ENCODE assay signal across 18 cellular contexts in the genomic region with DNA sequence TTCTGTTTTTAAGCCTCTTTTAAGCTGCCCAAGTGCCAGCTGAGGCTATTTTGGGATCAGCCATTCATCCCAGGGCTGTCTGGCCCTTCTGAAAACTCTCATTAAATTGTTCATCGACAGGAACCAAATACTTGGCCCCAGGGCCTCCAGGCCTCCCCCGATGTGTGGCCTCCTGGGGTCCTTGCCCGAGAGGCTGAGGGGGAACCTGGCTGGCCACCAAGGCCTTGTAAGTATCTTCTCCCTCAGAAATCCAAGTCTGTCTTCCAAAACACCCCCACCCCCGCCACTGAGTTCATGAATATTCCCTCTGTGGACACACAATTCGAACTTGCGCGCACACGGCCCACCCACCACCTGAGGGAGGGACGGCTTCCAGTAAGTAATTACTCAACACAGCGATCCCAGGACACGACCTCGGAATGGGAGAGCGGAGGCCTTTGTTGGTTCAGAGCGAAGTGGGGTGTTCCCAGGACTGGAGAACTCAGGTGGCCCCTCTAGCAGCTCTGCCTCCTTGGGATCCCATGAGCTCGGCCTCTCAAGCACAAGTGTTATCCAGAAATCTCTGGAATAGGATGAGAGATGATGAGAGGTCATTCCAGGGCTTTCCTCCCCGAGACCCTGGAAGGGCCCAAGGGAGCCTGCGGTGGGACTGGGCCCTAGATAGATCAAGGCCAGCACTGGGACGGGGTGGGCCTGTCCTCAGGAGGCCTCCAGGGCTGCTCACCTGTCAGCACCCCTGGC.
A peak's percentile ranks its signal among the peaks of the same experiment; 100 is the strongest.
DNase-seq lines count a peak whose midpoint lies in the region; ATAC-seq and TF ChIP-seq lines count a peak whose summit lies in the region.
"Had no signal": no experiment of that assay in that cellular context is flagged by ENCODE, and none has a peak within 500 bp of the region (broad histone marks: within the 10 kb centered on the region; RNA-seq: fewer than 3 reads in every experiment).

No MANE protein-coding gene starts in this region.

- H3K4me3 Mint-ChIP-seq in activated CD4-positive, alpha-beta T cell treated with anti-CD3 and anti-CD28 coated beads, Interleukin-2, amount 10 ng/mL, durations not matched to agents 24 days and 14 days = no peak overlapping the region
- H3K4me3 Mint-ChIP-seq in activated CD4-positive, alpha-beta T cell treated with anti-CD3 and anti-CD28 coated beads, Interleukin-2, amount 10 ng/mL, durations not matched to agents 7 days and 5 days = no peak overlapping the region
- H3K4me3 Mint-ChIP-seq in stimulated activated memory B cell treated with anti-CD40 and anti-IgM and Interleukin-4, amounts not matched to agents 10 μg/mL and 1 μg/mL and 100 μg/mL, for 72 hours = no peak overlapping the region

- no peaks in the 10 kb centered on the region for H3K36me3 Mint-ChIP-seq in activated CD4-positive, alpha-beta T cell treated with anti-CD3 and anti-CD28 coated beads, Interleukin-2, amount 10 ng/mL, durations not matched to agents 24 days and 14 days (ENCODE audit: low read depth)
- H3K36me3 Mint-ChIP-seq in activated CD4-positive, alpha-beta T cell treated with anti-CD3 and anti-CD28 coated beads, Interleukin-2, amount 10 ng/mL, durations not matched to agents 7 days and 5 days (ENCODE audit: low read depth) = no peaks in the 10 kb centered on the region
- H3K36me3 Mint-ChIP-seq in stimulated activated memory B cell treated with anti-CD40 and anti-IgM and Interleukin-4, amounts not matched to agents 10 μg/mL and 1 μg/mL and 100 μg/mL, for 72 hours = no peaks in the 10 kb centered on the region
- H3K36me3 Mint-ChIP-seq: immature natural killer cell had no signal

- H3K9ac ChIP-seq in neural cell (ENCODE audit: low read length) = peak overlapping the region; percentile 57
- H3K9ac ChIP-seq: GM23248, parathyroid adenoma had no signal

- TF ChIP-seq EP300 in neural cell (conservative IDR thresholded peaks at IDR 0.05; ENCODE audit: poor library complexity, severe bottlenecking) = no peak

- H3K4me2 ChIP-seq in neural cell (ENCODE audit: low read length) (no peak overlapping the region), hepatocyte (no peak overlapping the region)

- peaks cover 2% of the 10 kb centered on the region for H3K4me1 Mint-ChIP-seq in activated CD4-positive, alpha-beta T cell treated with anti-CD3 and anti-CD28 coated beads, Interleukin-2, amount 10 ng/mL, durations not matched to agents 24 days and 14 days
- H3K4me1 Mint-ChIP-seq in activated CD4-positive, alpha-beta T cell treated with anti-CD3 and anti-CD28 coated beads, Interleukin-2, amount 10 ng/mL, durations not matched to agents 7 days and 5 days = peaks cover 18% of the 10 kb centered on the region
- peaks cover 28% of the 10 kb centered on the region for H3K4me1 Mint-ChIP-seq in stimulated activated memory B cell treated with anti-CD40 and anti-IgM and Interleukin-4, amounts not matched to agents 10 μg/mL and 1 μg/mL and 100 μg/mL, for 72 hours

- DNase-seq in activated CD4-positive, alpha-beta T cell treated with anti-CD3 and anti-CD28 coated beads, Interleukin-2, amount 10 ng/mL, durations not matched to agents 24 days and 14 days = peak; percentile 44
- no peak for DNase-seq in activated CD4-positive, alpha-beta T cell treated with anti-CD3 and anti-CD28 coated beads, Interleukin-2, amount 10 ng/mL, durations not matched to agents 7 days and 5 days
- DNase-seq in hepatocyte (ENCODE audit: low spot score) (no peak), foreskin melanocyte (no peak)
- DNase-seq: activated CD4-positive, CD25-positive, alpha-beta regulatory T cell; activated naive CD8-positive, alpha-beta T cell treated with anti-CD3 and anti-CD28 coated beads, Interleukin-2, amount 50 U/mL, for 24 hours; body of pancreas; GM23248; immature natural killer cell; NCI-H1417; NCI-H524; trophoblast cell had no signal

- no peak for ATAC-seq in stimulated activated memory B cell treated with anti-CD40 and anti-IgM and Interleukin-4, amounts not matched to agents 10 μg/mL and 1 μg/mL and 100 μg/mL, for 72 hours
- no peak for ATAC-seq in HG02798 (IDR thresholded peaks at IDR 0.05; ENCODE audit: poor library complexity, unreplicated experiment)
- ATAC-seq: activated naive CD8-positive, alpha-beta T cell treated with anti-CD3 and anti-CD28 coated beads, Interleukin-2, amount 50 U/mL, for 24 hours; body of pancreas had no signal

- no peaks in the 10 kb centered on the region for H3K9me3 Mint-ChIP-seq in activated CD4-positive, alpha-beta T cell treated with anti-CD3 and anti-CD28 coated beads, Interleukin-2, amount 10 ng/mL, durations not matched to agents 24 days and 14 days
- H3K9me3 Mint-ChIP-seq in activated CD4-positive, alpha-beta T cell treated with anti-CD3 and anti-CD28 coated beads, Interleukin-2, amount 10 ng/mL, durations not matched to agents 7 days and 5 days = no peaks in the 10 kb centered on the region
- peaks cover 8% of the 10 kb centered on the region for H3K9me3 Mint-ChIP-seq in stimulated activated memory B cell treated with anti-CD40 and anti-IgM and Interleukin-4, amounts not matched to agents 10 μg/mL and 1 μg/mL and 100 μg/mL, for 72 hours
- H3K9me3 Mint-ChIP-seq: activated naive CD8-positive, alpha-beta T cell treated with anti-CD3 and anti-CD28 coated beads, Interleukin-2, amount 50 U/mL, for 24 hours; immature natural killer cell had no signal

- POLR2A ChIA-PET in activated CD4-positive, alpha-beta T cell treated with anti-CD3 and anti-CD28 coated beads, Interleukin-2, amount 10 ng/mL, durations not matched to agents 7 days and 5 days (lab: Charles Lee) = interaction anchor here (0.6 kb wide), 1 partner anchor 15 kb away, joined by 3 read pairs; no protein-coding TSS in a partner anchor

- TF ChIP-seq RAD21 in neural cell (conservative IDR thresholded peaks at IDR 0.05) = no peak

- no peaks in the 10 kb centered on the region for H3F3A ChIP-seq in neural cell (ENCODE audit: insufficient read depth, low read length, poor library complexity, severe bottlenecking)

- H3K36me3 ChIP-seq in KOPT-K1 (ENCODE audit: insufficient read depth, low read length) (no peaks in the 10 kb centered on the region), neural cell (ENCODE audit: insufficient read depth, low read length) (no peaks in the 10 kb centered on the region), hepatocyte (replicated peaks; ENCODE audit: insufficient read depth, low read depth) (no peaks in the 10 kb centered on the region)

- no peak overlapping the region for H3K27ac Mint-ChIP-seq in activated CD4-positive, alpha-beta T cell treated with anti-CD3 and anti-CD28 coated beads, Interleukin-2, amount 10 ng/mL, durations not matched to agents 24 days and 14 days
- no peak overlapping the region for H3K27ac Mint-ChIP-seq in activated CD4-positive, alpha-beta T cell treated with anti-CD3 and anti-CD28 coated beads, Interleukin-2, amount 10 ng/mL, durations not matched to agents 7 days and 5 days
- peak overlapping the region; percentile 92 for H3K27ac Mint-ChIP-seq in stimulated activated memory B cell treated with anti-CD40 and anti-IgM and Interleukin-4, amounts not matched to agents 10 μg/mL and 1 μg/mL and 100 μg/mL, for 72 hours

- CTCF ChIA-PET in activated CD4-positive, alpha-beta T cell treated with anti-CD3 and anti-CD28 coated beads, Interleukin-2, amount 10 ng/mL, durations not matched to agents 7 days and 5 days (lab: Charles Lee) = interaction anchor here (1.3 kb wide), 1 partner anchor 19 kb away, joined by 3 read pairs; no protein-coding TSS in a partner anchor

- H3K27ac ChIP-seq in KOPT-K1 (ENCODE audit: low read depth, low read length, poor library complexity, severe bottlenecking) (peak overlapping the region; percentile 86), neural cell (ENCODE audit: low read length) (peak overlapping the region; percentile 88), hepatocyte (no peak overlapping the region)
- H3K27ac ChIP-seq: GM23248, parathyroid adenoma, SK-N-MC had no signal

- intact Hi-C loops in activated CD4-positive, alpha-beta T cell treated with anti-CD3 and anti-CD28 coated beads, Interleukin-2, amount 10 ng/mL, durations not matched to agents 24 days and 14 days (cut with micrococcal nuclease) = no loop called here

- H3K9me3 ChIP-seq in KOPT-K1 (ENCODE audit: insufficient read depth, low read length, poor library complexity, severe bottlenecking) = no peaks in the 10 kb centered on the region
- H3K9me3 ChIP-seq in neural cell (ENCODE audit: low read length) = no peaks in the 10 kb centered on the region
- H3K9me3 ChIP-seq in hepatocyte (ENCODE audit: low read depth) = no peaks in the 10 kb centered on the region
- H3K9me3 ChIP-seq: body of pancreas had no signal

- H3K4me3 ChIP-seq in neural cell (ENCODE audit: low read length) = no peak overlapping the region
- H3K4me3 ChIP-seq in hepatocyte = no peak overlapping the region
- H3K4me3 ChIP-seq: body of pancreas, GM23248, SK-N-MC had no signal

- WGBS in hepatocyte (ENCODE audit: low lambda C conversion rate, missing lambda C conversion rate) = 88% methylated on average over 18 of the region's 18 CpGs

- H3K9me2 ChIP-seq in neural cell (ENCODE audit: insufficient read depth, low read length) (no peaks in the 10 kb centered on the region), hepatocyte (replicated peaks; ENCODE audit: insufficient read depth) (no peaks in the 10 kb centered on the region)

- H3K27me3 ChIP-seq in neural cell (ENCODE audit: insufficient read depth, low read depth, low read length) (no peaks in the 10 kb centered on the region), hepatocyte (no peaks in the 10 kb centered on the region)
- H3K27me3 ChIP-seq: body of pancreas had no signal

- H3K79me2 ChIP-seq in neural cell (replicated peaks; ENCODE audit: insufficient read depth, low read length) = no peaks in the 10 kb centered on the region
- no peaks in the 10 kb centered on the region for H3K79me2 ChIP-seq in hepatocyte
- H3K79me2 ChIP-seq: parathyroid adenoma had no signal

- no peak for TF ChIP-seq CTCF in neural cell (IDR thresholded peaks at IDR 0.05; ENCODE audit: poor library complexity, severe bottlenecking)
- TF ChIP-seq CTCF in hepatocyte (IDR thresholded peaks at IDR 0.05; ENCODE audit: poor library complexity) = no peak

- H2AFZ ChIP-seq in neural cell (ENCODE audit: low read depth, low read length) = no peak overlapping the region
- no peak overlapping the region for H2AFZ ChIP-seq in hepatocyte
- H2AFZ ChIP-seq: GM23248, parathyroid adenoma had no signal

- H4K20me1 ChIP-seq in neural cell (ENCODE audit: insufficient read depth) = no peaks in the 10 kb centered on the region
- no peaks in the 10 kb centered on the region for H4K20me1 ChIP-seq in hepatocyte (ENCODE audit: insufficient read depth, poor library complexity, severe bottlenecking)

- peaks cover 9% of the 10 kb centered on the region for H3K27me3 Mint-ChIP-seq in activated CD4-positive, alpha-beta T cell treated with anti-CD3 and anti-CD28 coated beads, Interleukin-2, amount 10 ng/mL, durations not matched to agents 24 days and 14 days
- peaks cover 5% of the 10 kb centered on the region for H3K27me3 Mint-ChIP-seq in activated CD4-positive, alpha-beta T cell treated with anti-CD3 and anti-CD28 coated beads, Interleukin-2, amount 10 ng/mL, durations not matched to agents 7 days and 5 days
- no peaks in the 10 kb centered on the region for H3K27me3 Mint-ChIP-seq in stimulated activated memory B cell treated with anti-CD40 and anti-IgM and Interleukin-4, amounts not matched to agents 10 μg/mL and 1 μg/mL and 100 μg/mL, for 72 hours

- H3K4me1 ChIP-seq in hepatocyte (ENCODE audit: insufficient read depth) = peaks cover 3% of the 10 kb centered on the region
- H3K4me1 ChIP-seq: body of pancreas, parathyroid adenoma had no signal
